ENCODE assay signal across 8 cellular contexts in genomic region chr15:89358755-89359439, GRCh38. TPM values are rescaled to one million over a fixed set of nuclear protein-coding genes. Genes with fewer than 3 reads are reported as not detected.
DNase-seq lines count a peak whose midpoint lies in the region; ATAC-seq, FAIRE-seq and TF ChIP-seq lines count a peak whose summit lies in the region.

No MANE protein-coding gene starts in this region.

- H3K9me3 Mint-ChIP-seq in T-cell = no peaks in the 10 kb centered on the region

- no peak overlapping the region for H3K27ac Mint-ChIP-seq in T-cell

- H3K27me3 Mint-ChIP-seq in T-cell = peaks cover 71 to 80% of the 10 kb centered on the region in 2 donors

- intact Hi-C loops in aorta (cut with DNase I) = loop anchor here (1.0 to 10.0 kb wide), 3 partner anchors 71 to 196 kb away; no protein-coding TSS in a partner anchor

- H3K27ac ChIP-seq in right atrium auricular region (no peak overlapping the region), aorta (ENCODE audit: low read depth in 1 of 2, low read length in 2 of 2) (no peak overlapping the region)

- POLR2A ChIA-PET in T-cell (lab: Charles Lee) = interaction anchor here in 1 of 2 donors (1.1 kb wide), 1 partner anchor 78 kb away, joined by 5 read pairs; no protein-coding TSS in a partner anchor

- H3K27me3 ChIP-seq in right atrium auricular region (peaks cover 27 to 40% of the 10 kb centered on the region in 2 donors), aorta (ENCODE audit: control insufficient read depth in 1 of 2, insufficient read depth in 2 of 2, low read length in 1 of 2) (peaks cover 0 to 3% of the 10 kb centered on the region in 2 donors)

- no peaks in the 10 kb centered on the region for H3K36me3 Mint-ChIP-seq in T-cell

- H3K9me3 ChIP-seq in right atrium auricular region (no peaks in the 10 kb centered on the region), aorta (ENCODE audit: control insufficient read depth, low read length) (no peaks in the 10 kb centered on the region)

- H3K4me1 ChIP-seq in right atrium auricular region (peaks cover 0 to 29% of the 10 kb centered on the region in 2 donors), aorta (ENCODE audit: control insufficient read depth in 1 of 2, insufficient read depth in 2 of 2, low read length in 2 of 2) (no peaks in the 10 kb centered on the region)

- DNase-seq in GM12892 (ENCODE audit: insufficient read length) (peak; percentile 92), NCI-H1105 (lab: John Stamatoyannopoulos, UW) (peak; percentile 46), T-cell (peak; percentile 49 to 83 (median 73)), amniotic stem cell (lab: John Stamatoyannopoulos, UW) (peak; percentile 11), right atrium auricular region (ENCODE audit: low spot score) (peak; percentile 77), retina (peak; percentile 98), aorta (peak; percentile 83 to 93)

- peak; percentile 98 for FAIRE-seq in GM12892 (lab: Jason Lieb, UNC)

- H3K36me3 ChIP-seq in right atrium auricular region (no peaks in the 10 kb centered on the region), aorta (ENCODE audit: control insufficient read depth in 1 of 2, insufficient read depth in 2 of 2, low read length in 1 of 2) (no peaks in the 10 kb centered on the region)

- peak overlapping the region; percentile 74 to 82 (median 74) for H3K4me3 Mint-ChIP-seq in T-cell

- WGBS in aorta, 2 donors = 1 to 2% methylated on average over 49 to 68 of the region's 68 CpGs

- TF ChIP-seq POLR2A in GM12892 (IDR thresholded peaks at IDR 0.05; ENCODE audit: low read depth, low read length) = no peak

- peak; percentile 88 for ATAC-seq in HG02642 (IDR thresholded peaks at IDR 0.05; ENCODE audit: poor library complexity, unreplicated experiment)
- peak; percentile 88 to 92 (median 91) for ATAC-seq in T-cell (replicated peaks in 1 of 4)
- peak; percentile 94 for ATAC-seq in aorta (ENCODE audit: low FRiP score)

- CTCF ChIA-PET in T-cell (lab: Charles Lee) = interaction anchor here (0.6 to 2.0 kb wide), 25 partner anchors 10 to 813 kb away, joined by 3 to 21 read pairs (median 4); partner anchors contain the start of gene POLG (in 1 of the 2)

- peaks cover 12 to 18% (median 18%) of the 10 kb centered on the region in 3 donors for H3K4me1 Mint-ChIP-seq in T-cell

- peak; percentile 99 for TF ChIP-seq CTCF in right atrium auricular region (IDR thresholded peaks at IDR 0.05)

- peak overlapping the region; percentile 15 to 47 for H3K4me3 ChIP-seq in right atrium auricular region
- H3K4me3 ChIP-seq in aorta (ENCODE audit: low read length in 2 of 2) = no peak overlapping the region

RNA-seq across cellular contexts. Expression of gene POLG, which starts 24.3 kb away (rescaled TPM):
- 32.4 TPM for polyA plus RNA-seq in GM12892 (2012; ENCODE audit: missing spikeins)
- total RNA-seq in T-cell = 100 to 1,000 TPM; 136 to 171 (median 165) TPM
- total RNA-seq in right atrium auricular region = 10 to 100 TPM; 36.0 to 37.9 TPM
- 10 to 100 TPM; 55.6 to 59.2 TPM for total RNA-seq in aorta
- polyA plus RNA-seq in aorta = 10 to 100 TPM; 18.4 to 61.9 TPM

Comparison
In these comparisons a context has a peak if more than half of its experiments do, and no peak if none do; other contexts are left out.
1. DNase-seq: peak in every context shown above with its lines; median percentile 98 in retina; 92 in GM12892; 88 in aorta; 77 in right atrium auricular region; 73 in T-cell; 46 in NCI-H1105; 11 in amniotic stem cell.
2. H3K4me3 ChIP-seq: peak in right atrium auricular region (2 of 2); none in aorta (0 of 2).
3. Peak in every context shown above with its lines, with median percentiles within 50 percentile points of each other: ATAC-seq.